13 cellular contexts compared by ENCODE assay signal in genomic region chr6:6801635-6802218, GRCh38.
"Had no signal": no experiment of that assay in that cellular context is flagged by ENCODE, and none has a peak within 500 bp of the region (broad histone marks: within the 10 kb centered on the region; RNA-seq: fewer than 3 reads in every experiment).

No MANE protein-coding gene starts in this region.

- H3K9me3 Mint-ChIP-seq: activated B cell treated with CpG ODN at 0.5 μM for 24 hours; activated naive CD4-positive, alpha-beta T cell treated with anti-CD3 and anti-CD28 coated beads, Interleukin-2, amount 50 U/mL, for 72 hours; stimulated activated naive CD8-positive, alpha-beta T cell treated with anti-CD3 and anti-CD28 coated beads, Interleukin-15, amount 100 ng/mL, for 72 hours; T-helper 2 cell treated with Interferon-gamma antibody and Interleukin-4, amounts not matched to agents 5 μg/mL and 100 μg/mL, for 36 hours had no signal

- ATAC-seq: activated naive CD4-positive, alpha-beta T cell treated with anti-CD3 and anti-CD28 coated beads, Interleukin-2, amount 50 U/mL, for 72 hours; right cardiac atrium; stimulated activated naive CD8-positive, alpha-beta T cell treated with anti-CD3 and anti-CD28 coated beads, Interleukin-15, amount 100 ng/mL, for 72 hours had no signal

- H3K9me3 ChIP-seq: prostate gland, testis had no signal

- H3K4me3 ChIP-seq: cardiac muscle cell, prostate gland, skin epidermis, testis had no signal

- H3K4me1 ChIP-seq: prostate gland, testis had no signal

- H3K36me3 Mint-ChIP-seq: activated naive CD4-positive, alpha-beta T cell treated with anti-CD3 and anti-CD28 coated beads, Interleukin-2, amount 50 U/mL, for 72 hours had no signal

- DNase-seq: activated B cell treated with CpG ODN at 0.5 μM for 24 hours; activated CD4-positive, alpha-beta T cell treated with anti-CD3 and anti-CD28 coated beads for 48 hours; activated effector memory CD4-positive, alpha-beta T cell treated with Interleukin-2 at 50 U/mL for 16 hours; foreskin fibroblast; kidney glomerular epithelial cell; right cardiac atrium; stimulated activated naive CD8-positive, alpha-beta T cell treated with anti-CD3 and anti-CD28 coated beads, Interleukin-15, amount 100 ng/mL, for 72 hours; testis had no signal

- H3K27me3 ChIP-seq: cardiac muscle cell, testis had no signal

- H3K27ac ChIP-seq: cardiac muscle cell, prostate gland, testis had no signal

- H3K4me3 Mint-ChIP-seq: activated B cell treated with CpG ODN at 0.5 μM for 24 hours; stimulated activated naive CD8-positive, alpha-beta T cell treated with anti-CD3 and anti-CD28 coated beads, Interleukin-15, amount 100 ng/mL, for 72 hours; T-helper 2 cell treated with Interferon-gamma antibody and Interleukin-4, amounts not matched to agents 5 μg/mL and 100 μg/mL, for 36 hours had no signal

- H3K27ac Mint-ChIP-seq: activated B cell treated with CpG ODN at 0.5 μM for 24 hours; stimulated activated naive CD8-positive, alpha-beta T cell treated with anti-CD3 and anti-CD28 coated beads, Interleukin-15, amount 100 ng/mL, for 72 hours had no signal

- H3K36me3 ChIP-seq: cardiac muscle cell, prostate gland had no signal

- H3K27me3 Mint-ChIP-seq: activated B cell treated with CpG ODN at 0.5 μM for 24 hours had no signal
